Comparison of ENCODE assay signal across 1 cellular context in the genomic region with DNA sequence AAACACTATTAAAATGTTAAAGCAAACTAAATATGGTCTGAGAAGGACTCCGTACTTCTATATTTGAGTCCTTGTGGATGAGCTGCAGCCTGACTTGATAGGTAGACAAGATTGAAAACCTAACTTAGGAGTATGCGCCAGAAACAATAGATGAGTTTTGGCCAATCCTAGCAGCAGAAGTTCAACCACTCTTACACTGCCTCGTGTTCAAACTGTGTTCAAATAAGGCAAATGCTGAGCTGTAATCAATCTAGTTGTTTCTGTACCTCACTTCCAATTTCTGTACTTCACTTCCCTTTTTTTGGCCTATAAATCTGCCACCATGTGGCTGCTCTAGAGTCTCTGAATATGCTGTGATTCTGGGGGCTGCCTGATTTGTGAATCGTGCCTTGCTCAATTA.
TF ChIP-seq lines count a peak whose summit lies in the region.

No MANE protein-coding gene starts in this region.

TF ChIP-seq in K562, 482 proteins besides CTCF, POLR2A, EP300 and RAD21 (continued from another document):
- peak; percentile 99 for TF ChIP-seq SPI1 (IDR thresholded peaks at IDR 0.05; ENCODE audit: borderline replicate concordance, low read depth, low read length)
- TF ChIP-seq, protein P1, sequence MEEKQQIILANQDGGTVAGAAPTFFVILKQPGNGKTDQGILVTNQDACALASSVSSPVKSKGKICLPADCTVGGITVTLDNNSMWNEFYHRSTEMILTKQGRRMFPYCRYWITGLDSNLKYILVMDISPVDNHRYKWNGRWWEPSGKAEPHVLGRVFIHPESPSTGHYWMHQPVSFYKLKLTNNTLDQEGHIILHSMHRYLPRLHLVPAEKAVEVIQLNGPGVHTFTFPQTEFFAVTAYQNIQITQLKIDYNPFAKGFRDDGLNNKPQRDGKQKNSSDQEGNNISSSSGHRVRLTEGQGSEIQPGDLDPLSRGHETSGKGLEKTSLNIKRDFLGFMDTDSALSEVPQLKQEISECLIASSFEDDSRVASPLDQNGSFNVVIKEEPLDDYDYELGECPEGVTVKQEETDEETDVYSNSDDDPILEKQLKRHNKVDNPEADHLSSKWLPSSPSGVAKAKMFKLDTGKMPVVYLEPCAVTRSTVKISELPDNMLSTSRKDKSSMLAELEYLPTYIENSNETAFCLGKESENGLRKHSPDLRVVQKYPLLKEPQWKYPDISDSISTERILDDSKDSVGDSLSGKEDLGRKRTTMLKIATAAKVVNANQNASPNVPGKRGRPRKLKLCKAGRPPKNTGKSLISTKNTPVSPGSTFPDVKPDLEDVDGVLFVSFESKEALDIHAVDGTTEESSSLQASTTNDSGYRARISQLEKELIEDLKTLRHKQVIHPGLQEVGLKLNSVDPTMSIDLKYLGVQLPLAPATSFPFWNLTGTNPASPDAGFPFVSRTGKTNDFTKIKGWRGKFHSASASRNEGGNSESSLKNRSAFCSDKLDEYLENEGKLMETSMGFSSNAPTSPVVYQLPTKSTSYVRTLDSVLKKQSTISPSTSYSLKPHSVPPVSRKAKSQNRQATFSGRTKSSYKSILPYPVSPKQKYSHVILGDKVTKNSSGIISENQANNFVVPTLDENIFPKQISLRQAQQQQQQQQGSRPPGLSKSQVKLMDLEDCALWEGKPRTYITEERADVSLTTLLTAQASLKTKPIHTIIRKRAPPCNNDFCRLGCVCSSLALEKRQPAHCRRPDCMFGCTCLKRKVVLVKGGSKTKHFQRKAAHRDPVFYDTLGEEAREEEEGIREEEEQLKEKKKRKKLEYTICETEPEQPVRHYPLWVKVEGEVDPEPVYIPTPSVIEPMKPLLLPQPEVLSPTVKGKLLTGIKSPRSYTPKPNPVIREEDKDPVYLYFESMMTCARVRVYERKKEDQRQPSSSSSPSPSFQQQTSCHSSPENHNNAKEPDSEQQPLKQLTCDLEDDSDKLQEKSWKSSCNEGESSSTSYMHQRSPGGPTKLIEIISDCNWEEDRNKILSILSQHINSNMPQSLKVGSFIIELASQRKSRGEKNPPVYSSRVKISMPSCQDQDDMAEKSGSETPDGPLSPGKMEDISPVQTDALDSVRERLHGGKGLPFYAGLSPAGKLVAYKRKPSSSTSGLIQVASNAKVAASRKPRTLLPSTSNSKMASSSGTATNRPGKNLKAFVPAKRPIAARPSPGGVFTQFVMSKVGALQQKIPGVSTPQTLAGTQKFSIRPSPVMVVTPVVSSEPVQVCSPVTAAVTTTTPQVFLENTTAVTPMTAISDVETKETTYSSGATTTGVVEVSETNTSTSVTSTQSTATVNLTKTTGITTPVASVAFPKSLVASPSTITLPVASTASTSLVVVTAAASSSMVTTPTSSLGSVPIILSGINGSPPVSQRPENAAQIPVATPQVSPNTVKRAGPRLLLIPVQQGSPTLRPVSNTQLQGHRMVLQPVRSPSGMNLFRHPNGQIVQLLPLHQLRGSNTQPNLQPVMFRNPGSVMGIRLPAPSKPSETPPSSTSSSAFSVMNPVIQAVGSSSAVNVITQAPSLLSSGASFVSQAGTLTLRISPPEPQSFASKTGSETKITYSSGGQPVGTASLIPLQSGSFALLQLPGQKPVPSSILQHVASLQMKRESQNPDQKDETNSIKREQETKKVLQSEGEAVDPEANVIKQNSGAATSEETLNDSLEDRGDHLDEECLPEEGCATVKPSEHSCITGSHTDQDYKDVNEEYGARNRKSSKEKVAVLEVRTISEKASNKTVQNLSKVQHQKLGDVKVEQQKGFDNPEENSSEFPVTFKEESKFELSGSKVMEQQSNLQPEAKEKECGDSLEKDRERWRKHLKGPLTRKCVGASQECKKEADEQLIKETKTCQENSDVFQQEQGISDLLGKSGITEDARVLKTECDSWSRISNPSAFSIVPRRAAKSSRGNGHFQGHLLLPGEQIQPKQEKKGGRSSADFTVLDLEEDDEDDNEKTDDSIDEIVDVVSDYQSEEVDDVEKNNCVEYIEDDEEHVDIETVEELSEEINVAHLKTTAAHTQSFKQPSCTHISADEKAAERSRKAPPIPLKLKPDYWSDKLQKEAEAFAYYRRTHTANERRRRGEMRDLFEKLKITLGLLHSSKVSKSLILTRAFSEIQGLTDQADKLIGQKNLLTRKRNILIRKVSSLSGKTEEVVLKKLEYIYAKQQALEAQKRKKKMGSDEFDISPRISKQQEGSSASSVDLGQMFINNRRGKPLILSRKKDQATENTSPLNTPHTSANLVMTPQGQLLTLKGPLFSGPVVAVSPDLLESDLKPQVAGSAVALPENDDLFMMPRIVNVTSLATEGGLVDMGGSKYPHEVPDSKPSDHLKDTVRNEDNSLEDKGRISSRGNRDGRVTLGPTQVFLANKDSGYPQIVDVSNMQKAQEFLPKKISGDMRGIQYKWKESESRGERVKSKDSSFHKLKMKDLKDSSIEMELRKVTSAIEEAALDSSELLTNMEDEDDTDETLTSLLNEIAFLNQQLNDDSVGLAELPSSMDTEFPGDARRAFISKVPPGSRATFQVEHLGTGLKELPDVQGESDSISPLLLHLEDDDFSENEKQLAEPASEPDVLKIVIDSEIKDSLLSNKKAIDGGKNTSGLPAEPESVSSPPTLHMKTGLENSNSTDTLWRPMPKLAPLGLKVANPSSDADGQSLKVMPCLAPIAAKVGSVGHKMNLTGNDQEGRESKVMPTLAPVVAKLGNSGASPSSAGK (IDR thresholded peaks at IDR 0.05): peak; percentile 67
- TF ChIP-seq CC2D1A (IDR thresholded peaks at IDR 0.05): peak; percentile 72
- TF ChIP-seq, protein P2, sequence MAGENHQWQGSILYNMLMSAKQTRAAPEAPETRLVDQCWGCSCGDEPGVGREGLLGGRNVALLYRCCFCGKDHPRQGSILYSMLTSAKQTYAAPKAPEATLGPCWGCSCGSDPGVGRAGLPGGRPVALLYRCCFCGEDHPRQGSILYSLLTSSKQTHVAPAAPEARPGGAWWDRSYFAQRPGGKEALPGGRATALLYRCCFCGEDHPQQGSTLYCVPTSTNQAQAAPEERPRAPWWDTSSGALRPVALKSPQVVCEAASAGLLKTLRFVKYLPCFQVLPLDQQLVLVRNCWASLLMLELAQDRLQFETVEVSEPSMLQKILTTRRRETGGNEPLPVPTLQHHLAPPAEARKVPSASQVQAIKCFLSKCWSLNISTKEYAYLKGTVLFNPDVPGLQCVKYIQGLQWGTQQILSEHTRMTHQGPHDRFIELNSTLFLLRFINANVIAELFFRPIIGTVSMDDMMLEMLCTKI (IDR thresholded peaks at IDR 0.05; ENCODE audit: partially characterized antibody): no peak
- peak; percentile 86 for TF ChIP-seq MYBL2 (IDR thresholded peaks at IDR 0.05; ENCODE audit: low read depth)
- TF ChIP-seq MYBL2 (CRISPR knock-in tag; IDR thresholded peaks at IDR 0.05; ENCODE audit: borderline replicate concordance): no peak
- TF ChIP-seq FOXM1 (IDR thresholded peaks at IDR 0.05; ENCODE audit: low read depth): peak; percentile 92
- no peak for TF ChIP-seq FOXM1 (CRISPR knock-in tag; IDR thresholded peaks at IDR 0.05; ENCODE audit: low read depth)
